1 cellular context compared by ENCODE assay signal in genomic region chr16:67873435-67874146, GRCh38.
TF ChIP-seq lines count a peak whose summit lies in the region.

No MANE protein-coding gene starts in this region.

TF ChIP-seq in endothelial cell of umbilical vein, 7 proteins besides CTCF, POLR2A, EP300 and RAD21:
- no peak for TF ChIP-seq JUN (IDR thresholded peaks at IDR 0.05; ENCODE audit: borderline replicate concordance, insufficient read depth, insufficient read length, low read depth)
- no peak for TF ChIP-seq MYC (IDR thresholded peaks at IDR 0.05; ENCODE audit: low read depth, low read length)
- no peak for TF ChIP-seq EZH2 (IDR thresholded peaks at IDR 0.05; ENCODE audit: borderline replicate concordance, low read depth, low read length, severe bottlenecking)
- TF ChIP-seq MAX (IDR thresholded peaks at IDR 0.05; ENCODE audit: insufficient read depth, insufficient read length): no peak
- TF ChIP-seq POLR2AphosphoS5 (IDR thresholded peaks at IDR 0.05; ENCODE audit: insufficient read depth, low read depth, low read length): no peak
- TF ChIP-seq FOS (IDR thresholded peaks at IDR 0.05; ENCODE audit: borderline replicate concordance, insufficient read depth, low read length): no peak
- TF ChIP-seq GATA2 (IDR thresholded peaks at IDR 0.05; ENCODE audit: insufficient read depth, insufficient read length, low read depth, low read length): no peak
